24 cellular contexts compared by ENCODE assay signal in the genomic region with DNA sequence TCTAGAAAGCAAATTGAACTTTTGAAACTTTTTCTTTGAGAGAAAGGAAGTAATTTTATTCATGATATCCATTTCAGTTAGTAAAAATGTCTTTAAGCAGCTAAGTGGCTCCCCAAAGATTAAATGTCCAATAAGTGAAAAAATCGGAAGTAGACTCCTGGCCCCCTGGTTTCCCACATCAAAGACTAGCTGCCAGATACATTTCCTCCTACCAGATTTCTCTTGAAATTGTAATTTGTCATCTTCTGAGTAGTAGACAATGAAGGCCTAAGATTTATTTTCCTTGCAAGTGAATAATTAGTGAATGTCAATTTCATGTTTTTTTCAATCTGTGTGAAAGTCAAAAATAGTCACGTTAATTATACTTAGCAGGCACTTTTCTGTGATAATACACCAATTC.
"Had no signal": no experiment of that assay in that cellular context is flagged by ENCODE, and none has a peak within 500 bp of the region (broad histone marks: within the 10 kb centered on the region; RNA-seq: fewer than 3 reads in every experiment).

No MANE protein-coding gene starts in this region.

- H3K27me3 ChIP-seq: ascending aorta, brain microvascular endothelial cell, gastroesophageal sphincter, hepatocyte, suprapubic skin, tibial artery, upper lobe of right lung had no signal

- H3K4me3 ChIP-seq: ascending aorta, gastroesophageal sphincter, hepatocyte, mucosa of descending colon, suprapubic skin, tibial artery, upper lobe of right lung had no signal

- H3K4me1 Mint-ChIP-seq: activated CD4-positive, alpha-beta memory T cell treated with anti-CD3 and anti-CD28 coated beads, Interleukin-2, amount 10 ng/mL, durations not matched to agents 7 days and 5 days; activated CD4-positive, alpha-beta T cell treated with anti-CD3 and anti-CD28 coated beads, Interleukin-2, amount 10 ng/mL, durations not matched to agents 7 days and 5 days; activated naive CD4-positive, alpha-beta T cell treated with anti-CD3 and anti-CD28 coated beads, Interleukin-2, amount 10 ng/mL, durations not matched to agents 7 days and 5 days; activated naive CD8-positive, alpha-beta T cell treated with anti-CD3 and anti-CD28 coated beads, Interleukin-2, amount 10 ng/mL, durations not matched to agents 7 days and 5 days had no signal

- H3K9me3 Mint-ChIP-seq: activated CD4-positive, alpha-beta memory T cell treated with anti-CD3 and anti-CD28 coated beads, Interleukin-2, amount 10 ng/mL, durations not matched to agents 7 days and 5 days; activated CD4-positive, alpha-beta T cell treated with anti-CD3 and anti-CD28 coated beads, Interleukin-2, amount 10 ng/mL, durations not matched to agents 7 days and 5 days; activated naive CD4-positive, alpha-beta T cell treated with anti-CD3 and anti-CD28 coated beads, Interleukin-2, amount 10 ng/mL, durations not matched to agents 7 days and 5 days; activated naive CD8-positive, alpha-beta T cell treated with anti-CD3 and anti-CD28 coated beads, Interleukin-2, amount 10 ng/mL, durations not matched to agents 7 days and 5 days; activated T-cell treated with anti-CD3 and anti-CD28 coated beads, Interleukin-2, amount 50 U/mL, for 24 hours; stimulated activated naive B cell treated with anti-CD40 and anti-IgM and Interleukin-4, amounts not matched to agents 10 μg/mL and 1 μg/mL and 100 μg/mL, for 72 hours had no signal

- DNase-seq: activated CD4-positive, alpha-beta memory T cell treated with anti-CD3 and anti-CD28 coated beads, Interleukin-2, amount 10 ng/mL, durations not matched to agents 7 days and 5 days; activated CD4-positive, alpha-beta T cell treated with anti-CD3 and anti-CD28 coated beads, Interleukin-2, amount 10 ng/mL, durations not matched to agents 7 days and 5 days; activated CD4-positive, CD25-positive, alpha-beta regulatory T cell treated with anti-CD3 and anti-CD28 coated beads, Interleukin-2, amount 50 U/mL, for 72 hours; activated CD8-positive, alpha-beta memory T cell treated with anti-CD3 and anti-CD28 coated beads, Interleukin-2, amount 50 U/mL, for 48 hours; activated gamma-delta T cell; activated naive CD4-positive, alpha-beta T cell treated with anti-CD3 and anti-CD28 coated beads, Interleukin-2, amount 10 ng/mL, durations not matched to agents 7 days and 5 days; activated naive CD8-positive, alpha-beta T cell treated with anti-CD3 and anti-CD28 coated beads, Interleukin-2, amount 10 ng/mL, durations not matched to agents 7 days and 5 days; activated T-cell treated with anti-CD3 and anti-CD28 coated beads, Interleukin-2, amount 50 U/mL, for 24 hours; brain microvascular endothelial cell; left cardiac atrium; left ventricle myocardium superior; mucosa of descending colon; posterior cingulate gyrus; right cardiac atrium; stimulated activated CD4-positive, alpha-beta T cell treated with anti-CD3 and anti-CD28 coated beads, Interleukin-15, amount 100 ng/mL, for 24 hours; stimulated activated CD4-positive, alpha-beta T cell treated with anti-CD3 and anti-CD28 coated beads, Interleukin-2, amount 100 ng/mL, for 24 hours; stimulated activated naive B cell treated with anti-CD40 and anti-IgM and Interleukin-4, amounts not matched to agents 10 μg/mL and 1 μg/mL and 100 μg/mL, for 72 hours; tibial artery; upper lobe of right lung had no signal

- H3K4me1 ChIP-seq: ascending aorta, gastroesophageal sphincter, suprapubic skin, upper lobe of right lung had no signal

- H3K36me3 ChIP-seq: ascending aorta, brain microvascular endothelial cell, gastroesophageal sphincter, suprapubic skin, tibial artery, upper lobe of right lung had no signal

- H3K4me3 Mint-ChIP-seq: activated CD4-positive, alpha-beta memory T cell treated with anti-CD3 and anti-CD28 coated beads, Interleukin-2, amount 10 ng/mL, durations not matched to agents 7 days and 5 days; activated CD4-positive, alpha-beta T cell treated with anti-CD3 and anti-CD28 coated beads, Interleukin-2, amount 10 ng/mL, durations not matched to agents 7 days and 5 days; activated naive CD4-positive, alpha-beta T cell treated with anti-CD3 and anti-CD28 coated beads, Interleukin-2, amount 10 ng/mL, durations not matched to agents 7 days and 5 days; activated naive CD8-positive, alpha-beta T cell treated with anti-CD3 and anti-CD28 coated beads, Interleukin-2, amount 10 ng/mL, durations not matched to agents 7 days and 5 days; activated T-cell treated with anti-CD3 and anti-CD28 coated beads, Interleukin-2, amount 50 U/mL, for 24 hours; natural killer cell treated with Interleukin-12 subunit alpha and Interleukin-12 subunit beta and Interleukin-15 and Interleukin-18, amount 100 ng/mL, for 72 hours; stimulated activated naive B cell treated with anti-CD40 and anti-IgM and Interleukin-4, amounts not matched to agents 10 μg/mL and 1 μg/mL and 100 μg/mL, for 72 hours had no signal

- H3K27me3 Mint-ChIP-seq: activated CD4-positive, alpha-beta memory T cell treated with anti-CD3 and anti-CD28 coated beads, Interleukin-2, amount 10 ng/mL, durations not matched to agents 7 days and 5 days; activated CD4-positive, alpha-beta T cell treated with anti-CD3 and anti-CD28 coated beads, Interleukin-2, amount 10 ng/mL, durations not matched to agents 7 days and 5 days; activated naive CD4-positive, alpha-beta T cell treated with anti-CD3 and anti-CD28 coated beads, Interleukin-2, amount 10 ng/mL, durations not matched to agents 7 days and 5 days; activated naive CD8-positive, alpha-beta T cell treated with anti-CD3 and anti-CD28 coated beads, Interleukin-2, amount 10 ng/mL, durations not matched to agents 7 days and 5 days; activated T-cell treated with anti-CD3 and anti-CD28 coated beads, Interleukin-2, amount 50 U/mL, for 24 hours; natural killer cell treated with Interleukin-12 subunit alpha and Interleukin-12 subunit beta and Interleukin-15 and Interleukin-18, amount 100 ng/mL, for 72 hours; stimulated activated naive B cell treated with anti-CD40 and anti-IgM and Interleukin-4, amounts not matched to agents 10 μg/mL and 1 μg/mL and 100 μg/mL, for 72 hours had no signal

- H3K27ac Mint-ChIP-seq: activated CD4-positive, alpha-beta memory T cell treated with anti-CD3 and anti-CD28 coated beads, Interleukin-2, amount 10 ng/mL, durations not matched to agents 7 days and 5 days; activated CD4-positive, alpha-beta T cell treated with anti-CD3 and anti-CD28 coated beads, Interleukin-2, amount 10 ng/mL, durations not matched to agents 7 days and 5 days; activated naive CD4-positive, alpha-beta T cell treated with anti-CD3 and anti-CD28 coated beads, Interleukin-2, amount 10 ng/mL, durations not matched to agents 7 days and 5 days; activated naive CD8-positive, alpha-beta T cell treated with anti-CD3 and anti-CD28 coated beads, Interleukin-2, amount 10 ng/mL, durations not matched to agents 7 days and 5 days; activated T-cell treated with anti-CD3 and anti-CD28 coated beads, Interleukin-2, amount 50 U/mL, for 24 hours; natural killer cell treated with Interleukin-12 subunit alpha and Interleukin-12 subunit beta and Interleukin-15 and Interleukin-18, amount 100 ng/mL, for 72 hours; stimulated activated naive B cell treated with anti-CD40 and anti-IgM and Interleukin-4, amounts not matched to agents 10 μg/mL and 1 μg/mL and 100 μg/mL, for 72 hours had no signal

- H3K36me3 Mint-ChIP-seq: activated naive CD4-positive, alpha-beta T cell treated with anti-CD3 and anti-CD28 coated beads, Interleukin-2, amount 10 ng/mL, durations not matched to agents 7 days and 5 days; activated naive CD8-positive, alpha-beta T cell treated with anti-CD3 and anti-CD28 coated beads, Interleukin-2, amount 10 ng/mL, durations not matched to agents 7 days and 5 days; natural killer cell treated with Interleukin-12 subunit alpha and Interleukin-12 subunit beta and Interleukin-15 and Interleukin-18, amount 100 ng/mL, for 72 hours; stimulated activated naive B cell treated with anti-CD40 and anti-IgM and Interleukin-4, amounts not matched to agents 10 μg/mL and 1 μg/mL and 100 μg/mL, for 72 hours had no signal

- H3K9me3 ChIP-seq: ascending aorta, gastroesophageal sphincter, mucosa of descending colon, suprapubic skin, tibial artery, upper lobe of right lung had no signal

- ATAC-seq: gastroesophageal sphincter; mucosa of descending colon; natural killer cell treated with Interleukin-12 subunit alpha and Interleukin-12 subunit beta and Interleukin-15 and Interleukin-18, amount 100 ng/mL, for 72 hours; right cardiac atrium; stimulated activated naive B cell treated with anti-CD40 and anti-IgM and Interleukin-4, amounts not matched to agents 10 μg/mL and 1 μg/mL and 100 μg/mL, for 72 hours; upper lobe of right lung had no signal
